Comparison of ENCODE assay signal across 11 cellular contexts in the genomic region with DNA sequence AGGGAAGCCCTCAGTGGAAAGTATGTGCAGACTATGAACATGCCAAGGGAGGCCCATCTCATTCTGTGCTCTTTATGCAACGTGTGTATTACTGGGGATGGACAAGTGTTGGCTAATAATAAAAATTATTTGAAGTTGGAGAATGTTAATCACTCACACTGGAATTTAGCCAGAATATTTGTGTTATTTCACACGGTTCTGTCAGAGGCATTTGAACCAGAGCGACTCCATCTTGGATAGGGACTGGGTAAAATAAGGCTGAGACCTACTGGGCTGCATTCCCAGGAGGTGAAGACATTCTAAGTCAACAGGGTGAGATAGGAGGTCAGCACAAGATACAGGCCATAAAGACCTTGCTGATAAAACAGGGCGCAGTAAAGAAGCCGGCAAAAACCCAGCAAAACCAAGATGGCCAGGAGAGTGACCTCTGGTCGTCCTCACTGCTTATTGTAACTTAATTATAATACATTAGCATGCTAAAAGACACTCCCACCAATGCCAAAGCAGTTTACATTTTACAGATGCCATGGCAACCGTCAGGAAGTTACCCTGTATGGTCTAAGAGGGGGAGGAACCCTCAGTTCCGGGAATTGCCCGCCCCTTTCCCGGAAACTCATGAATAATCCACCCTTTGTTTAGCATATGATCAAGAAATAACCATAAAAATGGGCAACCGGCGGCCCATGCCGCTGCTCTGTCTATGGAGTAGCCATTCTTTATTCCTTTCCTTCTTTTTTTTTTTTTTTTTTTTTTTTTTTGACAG. TPM values are rescaled to one million over a fixed set of nuclear protein-coding genes. Genes with fewer than 3 reads are reported as not detected.
A peak's percentile ranks its signal among the peaks of the same experiment; 100 is the strongest.
DNase-seq lines count a peak whose midpoint lies in the region; ATAC-seq and TF ChIP-seq lines count a peak whose summit lies in the region.
"Had no signal": no experiment of that assay in that cellular context is flagged by ENCODE, and none has a peak within 500 bp of the region (broad histone marks: within the 10 kb centered on the region; RNA-seq: fewer than 3 reads in every experiment).

No MANE protein-coding gene starts in this region.

- H3K9ac ChIP-seq in colonic mucosa (ENCODE audit: low read depth in 2 of 2, low read length in 2 of 2), result no peak overlapping the region

- peaks cover 0 to 6% (median 0%) of the 10 kb centered on the region in 3 donors for H3K36me3 Mint-ChIP-seq in CD8-positive, alpha-beta memory T cell
- H3K36me3 Mint-ChIP-seq in activated naive CD8-positive, alpha-beta T cell treated with anti-CD3 and anti-CD28 coated beads, Interleukin-2, amount 10 ng/mL, durations not matched to agents 7 days and 5 days, result peaks cover 1% of the 10 kb centered on the region
- H3K36me3 Mint-ChIP-seq in nephron (ENCODE audit: low read depth), result peaks cover 1% of the 10 kb centered on the region

- peaks cover 21 to 28% (median 21%) of the 10 kb centered on the region in 3 donors for H3K4me1 Mint-ChIP-seq in CD8-positive, alpha-beta memory T cell
- peaks cover 12% of the 10 kb centered on the region for H3K4me1 Mint-ChIP-seq in activated naive CD8-positive, alpha-beta T cell treated with anti-CD3 and anti-CD28 coated beads, Interleukin-2, amount 10 ng/mL, durations not matched to agents 7 days and 5 days
- H3K4me1 Mint-ChIP-seq in nephron, result peaks cover 7% of the 10 kb centered on the region

- H3K27me3 Mint-ChIP-seq in CD8-positive, alpha-beta memory T cell, result peaks cover 1 to 5% of the 10 kb centered on the region in 2 donors
- peaks cover 29% of the 10 kb centered on the region for H3K27me3 Mint-ChIP-seq in activated naive CD8-positive, alpha-beta T cell treated with anti-CD3 and anti-CD28 coated beads, Interleukin-2, amount 10 ng/mL, durations not matched to agents 7 days and 5 days
- H3K27me3 Mint-ChIP-seq in nephron (ENCODE audit: low read depth), result peaks cover 60% of the 10 kb centered on the region

- no peaks in the 10 kb centered on the region for H3K9me3 Mint-ChIP-seq in CD8-positive, alpha-beta memory T cell
- no peaks in the 10 kb centered on the region for H3K9me3 Mint-ChIP-seq in activated naive CD8-positive, alpha-beta T cell treated with anti-CD3 and anti-CD28 coated beads, Interleukin-2, amount 10 ng/mL, durations not matched to agents 7 days and 5 days
- no peaks in the 10 kb centered on the region for H3K9me3 Mint-ChIP-seq in nephron
- H3K9me3 Mint-ChIP-seq: effector memory CD8-positive, alpha-beta T cell had no signal

- intact Hi-C loops in colonic mucosa (cut with DNase I), result no loop called here

- TF ChIP-seq CTCF in nephron (IDR thresholded peaks at IDR 0.05; ENCODE audit: unreplicated experiment in 3 of 3) (no peak), colonic mucosa (IDR thresholded peaks at IDR 0.05) (no peak)

- CTCF ChIA-PET in CD8-positive, alpha-beta memory T cell (lab: Charles Lee), result no interaction called here

- no peaks in the 10 kb centered on the region for H3K36me3 ChIP-seq in CD8-positive, alpha-beta memory T cell (ENCODE audit: insufficient read depth, low read length)
- no peaks in the 10 kb centered on the region for H3K36me3 ChIP-seq in colonic mucosa

- H3K27ac ChIP-seq in CD8-positive, alpha-beta memory T cell (ENCODE audit: low read depth, low read length), result peak overlapping the region; percentile 53
- no peak overlapping the region for H3K27ac ChIP-seq in colonic mucosa
- H3K27ac ChIP-seq: testis had no signal

- H3K27me3 ChIP-seq in CD8-positive, alpha-beta memory T cell (ENCODE audit: insufficient read depth, low read length, poor library complexity, severe bottlenecking), result peaks cover under 1% of the 10 kb centered on the region
- no peaks in the 10 kb centered on the region for H3K27me3 ChIP-seq in colonic mucosa
- H3K27me3 ChIP-seq: testis had no signal

- H3K4me3 ChIP-seq in CD8-positive, alpha-beta memory T cell (ENCODE audit: low read length), result no peak overlapping the region
- no peak overlapping the region for H3K4me3 ChIP-seq in colonic mucosa
- H3K4me3 ChIP-seq: testis had no signal

- POLR2A ChIA-PET in CD8-positive, alpha-beta memory T cell (lab: Charles Lee), result no interaction called here
- POLR2A ChIA-PET in activated naive CD8-positive, alpha-beta T cell treated with anti-CD3 and anti-CD28 coated beads, Interleukin-2, amount 10 ng/mL, durations not matched to agents 7 days and 5 days (lab: Charles Lee), result interaction anchor here (0.6 kb wide), 1 partner anchor 29 kb away, joined by 3 read pairs; no protein-coding TSS in a partner anchor

- H3K27ac Mint-ChIP-seq in CD8-positive, alpha-beta memory T cell, result no peak overlapping the region
- no peak overlapping the region for H3K27ac Mint-ChIP-seq in activated naive CD8-positive, alpha-beta T cell treated with anti-CD3 and anti-CD28 coated beads, Interleukin-2, amount 10 ng/mL, durations not matched to agents 7 days and 5 days
- H3K27ac Mint-ChIP-seq in nephron, result no peak overlapping the region
- H3K27ac Mint-ChIP-seq: effector memory CD8-positive, alpha-beta T cell had no signal

- peak overlapping the region in 1 of 7 donors; percentile 97 for H3K4me3 Mint-ChIP-seq in CD8-positive, alpha-beta memory T cell
- no peak overlapping the region for H3K4me3 Mint-ChIP-seq in activated naive CD8-positive, alpha-beta T cell treated with anti-CD3 and anti-CD28 coated beads, Interleukin-2, amount 10 ng/mL, durations not matched to agents 7 days and 5 days
- H3K4me3 Mint-ChIP-seq in nephron, result peak overlapping the region in 2 of 3 experiments; percentile 36 to 49
- H3K4me3 Mint-ChIP-seq: effector memory CD8-positive, alpha-beta T cell had no signal

- peaks cover 18% of the 10 kb centered on the region for H3K4me1 ChIP-seq in CD8-positive, alpha-beta memory T cell (ENCODE audit: insufficient read depth, low read length)
- H3K4me1 ChIP-seq in colonic mucosa, result no peaks in the 10 kb centered on the region

- DNase-seq in CD8-positive, alpha-beta memory T cell, result peak in 1 of 5 donors; percentile 17
- peak; percentile 14 for DNase-seq in LHCN-M2 (ENCODE audit: low read depth)
- DNase-seq in activated naive CD8-positive, alpha-beta T cell treated with anti-CD3 and anti-CD28 coated beads, Interleukin-2, amount 10 ng/mL, durations not matched to agents 7 days and 5 days, result peak; percentile 36
- DNase-seq in colonic mucosa, result no peak
- DNase-seq in NCI-H1092 treated with DMSO at 0.1 percent for 48 hours (lab: John Stamatoyannopoulos, UW), result no peak
- DNase-seq in germinal center (ENCODE audit: low spot score), result no peak
- DNase-seq: effector memory CD8-positive, alpha-beta T cell; NK-92 treated with Interleukin-12 subunit alpha and Interleukin-12 subunit beta, amount 100 ng/mL, for 24 hours; testis had no signal

- H3K9me3 ChIP-seq in CD8-positive, alpha-beta memory T cell (ENCODE audit: low read length), result no peaks in the 10 kb centered on the region
- no peaks in the 10 kb centered on the region for H3K9me3 ChIP-seq in colonic mucosa
- H3K9me3 ChIP-seq: testis had no signal

- no peak for ATAC-seq in activated naive CD8-positive, alpha-beta T cell treated with anti-CD3 and anti-CD28 coated beads, Interleukin-2, amount 10 ng/mL, durations not matched to agents 7 days and 5 days (ENCODE audit: low read depth)
- no peak for ATAC-seq in GM18520 (IDR thresholded peaks at IDR 0.05; ENCODE audit: unreplicated experiment)
- ATAC-seq: effector memory CD8-positive, alpha-beta T cell had no signal

RNA-seq across cellular contexts. Expression of a gene that starts 2.6 kb away (rescaled TPM):
- total RNA-seq in CD8-positive, alpha-beta memory T cell, result 1 to 10 TPM; 1.1 to 1.2 TPM
- polyA plus RNA-seq in CD8-positive, alpha-beta memory T cell, result 0.06 TPM
- total RNA-seq in LHCN-M2 (2014; rRNA removed), result 1.0 and 1.4 TPM in 2 replicates
- polyA plus RNA-seq in LHCN-M2 (2012), result 0.49 TPM
- under 1 TPM; 0.40 to 0.50 TPM for total RNA-seq in activated naive CD8-positive, alpha-beta T cell treated with anti-CD3 and anti-CD28 coated beads, Interleukin-2, amount 10 ng/mL, durations not matched to agents 7 days and 5 days
- total RNA-seq in colonic mucosa, result 100 to 1,000 TPM; 103 to 119 TPM

Comparison
In these comparisons a context has a peak if more than half of its experiments do, and no peak if none do; other contexts are left out.
1. DNase-seq: peak in LHCN-M2 (single experiment) and activated naive CD8-positive, alpha-beta T cell treated with anti-CD3 and anti-CD28 coated beads, Interleukin-2, amount 10 ng/mL, durations not matched to agents 7 days and 5 days (single experiment); none in colonic mucosa (single experiment), NCI-H1092 treated with DMSO at 0.1 percent for 48 hours (single experiment) and germinal center (single experiment).
2. RNA of a gene that starts 2.6 kb away (total RNA-seq): 103 to 119 TPM in colonic mucosa; 1.0 to 1.4 TPM in LHCN-M2, 1.1 to 1.2 TPM in CD8-positive, alpha-beta memory T cell and 0.40 to 0.50 TPM in activated naive CD8-positive, alpha-beta T cell treated with anti-CD3 and anti-CD28 coated beads, Interleukin-2, amount 10 ng/mL, durations not matched to agents 7 days and 5 days; every median in the first group is over 10 times any median in the second.